8 cellular contexts compared by ENCODE assay signal in genomic region chr16:1645914-1646525, GRCh38. TPM values are rescaled to one million over a fixed set of nuclear protein-coding genes. Genes with fewer than 3 reads are reported as not detected.
DNase-seq lines count a peak whose midpoint lies in the region; ATAC-seq, FAIRE-seq and TF ChIP-seq lines count a peak whose summit lies in the region.

No MANE protein-coding gene starts in this region.

- H3K27me3 ChIP-seq in DOHH2 (ENCODE audit: control insufficient read depth, low read length), result no peaks in the 10 kb centered on the region
- H3K27me3 ChIP-seq in RWPE2 (ENCODE audit: insufficient read depth, poor library complexity, severe bottlenecking), result no peaks in the 10 kb centered on the region
- H3K27me3 ChIP-seq in aorta (ENCODE audit: control insufficient read depth in 1 of 2, insufficient read depth in 2 of 2, low read length in 1 of 2), result no peaks in the 10 kb centered on the region

- peak overlapping the region; percentile 55 for H3K4me3 ChIP-seq in DOHH2 (ENCODE audit: low read length)
- H3K4me3 ChIP-seq in RWPE2 (ENCODE audit: severe bottlenecking), result no peak overlapping the region
- H3K4me3 ChIP-seq in aorta (ENCODE audit: low read length in 2 of 2), result no peak overlapping the region
- H3K4me3 ChIP-seq in kidney (ENCODE audit: low read length in 2 of 2), result no peak overlapping the region

- H4K20me1 ChIP-seq in DOHH2 (ENCODE audit: control insufficient read depth, insufficient read depth, low read depth, low read length), result no peaks in the 10 kb centered on the region

- no peak overlapping the region for H3K9ac ChIP-seq in kidney (ENCODE audit: low read length in 2 of 2)

- peaks cover 69% of the 10 kb centered on the region for H3K4me1 ChIP-seq in DOHH2 (ENCODE audit: control insufficient read depth, low read length)
- peaks cover 9% of the 10 kb centered on the region for H3K4me1 ChIP-seq in RWPE2 (ENCODE audit: insufficient read depth, poor library complexity, severe bottlenecking)
- H3K4me1 ChIP-seq in aorta (ENCODE audit: control insufficient read depth in 1 of 2, insufficient read depth in 2 of 2, low read length in 2 of 2), result no peaks in the 10 kb centered on the region
- no peaks in the 10 kb centered on the region for H3K4me1 ChIP-seq in kidney (ENCODE audit: control insufficient read depth in 1 of 2, insufficient read depth in 1 of 2, low read depth in 1 of 2, low read length in 2 of 2)

- peaks cover 16% of the 10 kb centered on the region for H3F3A ChIP-seq in DOHH2 (ENCODE audit: control insufficient read depth, insufficient read depth)

- intact Hi-C loops in aorta (cut with DNase I), result no loop called here
- intact Hi-C loops in kidney (cut with DNase I), result no loop called here

- DNase-seq in RWPE2 (ENCODE audit: low spot score) (no peak), amniotic epithelial cell (ENCODE audit: low read depth) (peak; percentile 64), aorta (no peak), kidney (no peak), DMS153 (lab: John Stamatoyannopoulos, UW) (no peak)
- DNase-seq in stimulated activated CD4-positive, alpha-beta T cell treated with anti-CD3 and anti-CD28 coated beads, Interleukin-12 subunit alpha, Interleukin-12 subunit beta, amount 100 ng/mL, for 4 hours, result peak; percentile 9

- no peaks in the 10 kb centered on the region for H3K9me3 ChIP-seq in DOHH2 (ENCODE audit: control insufficient read depth, insufficient read depth, low read length)
- no peaks in the 10 kb centered on the region for H3K9me3 ChIP-seq in RWPE2 (ENCODE audit: severe bottlenecking)
- H3K9me3 ChIP-seq in aorta (ENCODE audit: control insufficient read depth, low read length), result no peaks in the 10 kb centered on the region
- no peaks in the 10 kb centered on the region for H3K9me3 ChIP-seq in kidney (ENCODE audit: control insufficient read depth in 1 of 2, low read length in 2 of 2)

- H3K27ac ChIP-seq in DOHH2 (ENCODE audit: low read depth, low read length) (peak overlapping the region; percentile 96), RWPE2 (ENCODE audit: poor library complexity, severe bottlenecking) (no peak overlapping the region), aorta (ENCODE audit: low read depth in 1 of 2, low read length in 2 of 2) (no peak overlapping the region), kidney (ENCODE audit: low read depth in 2 of 2, low read length in 2 of 2) (no peak overlapping the region)

- H3K9me2 ChIP-seq in DOHH2 (replicated peaks; ENCODE audit: control insufficient read depth, low read length), result no peaks in the 10 kb centered on the region

- peaks cover 76% of the 10 kb centered on the region for H3K36me3 ChIP-seq in DOHH2 (ENCODE audit: control insufficient read depth, low read length)
- peaks cover 35% of the 10 kb centered on the region for H3K36me3 ChIP-seq in RWPE2 (ENCODE audit: low read depth)
- H3K36me3 ChIP-seq in aorta (ENCODE audit: control insufficient read depth in 1 of 2, insufficient read depth in 2 of 2, low read length in 1 of 2), result no peaks in the 10 kb centered on the region
- H3K36me3 ChIP-seq in kidney (ENCODE audit: control insufficient read depth in 1 of 2, insufficient read depth in 2 of 2, low read length in 2 of 2), result peaks cover 21 to 33% of the 10 kb centered on the region in 2 donors

- peak overlapping the region; percentile 76 for H3K4me2 ChIP-seq in DOHH2 (ENCODE audit: low read length)

- 83 to 84% methylated on average over 13 of the region's 13 CpGs for WGBS in aorta, 2 donors

- no peak for FAIRE-seq in kidney (lab: Jason Lieb, UNC)

- H3K79me2 ChIP-seq in DOHH2 (ENCODE audit: control insufficient read depth, low read length), result peaks cover 49% of the 10 kb centered on the region

- TF ChIP-seq CTCF in DOHH2 (IDR thresholded peaks at IDR 0.05; ENCODE audit: low read depth, low read length, poor library complexity, severe bottlenecking), result no peak
- no peak for TF ChIP-seq CTCF in RWPE2 (IDR thresholded peaks at IDR 0.05; ENCODE audit: poor library complexity, severe bottlenecking)
- no peak for TF ChIP-seq CTCF in kidney (IDR thresholded peaks at IDR 0.05; ENCODE audit: borderline replicate concordance, extremely low read depth, insufficient read depth)

- ATAC-seq in RWPE2 (ENCODE audit: low read depth) (peak; percentile 77), aorta (ENCODE audit: low FRiP score) (no peak), HG02759 (IDR thresholded peaks at IDR 0.05; ENCODE audit: unreplicated experiment) (no peak)

RNA-seq across cellular contexts. Expression of gene JPT2, which starts 32.1 kb away (rescaled TPM):
- 10 to 100 TPM; 28.3 to 30.8 TPM for total RNA-seq in aorta
- 10 to 100 TPM; 14.2 to 15.7 TPM for polyA plus RNA-seq in aorta
- 89.3 TPM for total RNA-seq in kidney
- polyA plus RNA-seq in kidney (ENCODE audit: insufficient read depth, low read depth, low replicate concordance), result 32.8 TPM

RNA-seq across cellular contexts. Expression of gene CRAMP1, which starts 33.9 kb away (rescaled TPM):
- 10 to 100 TPM; 17.3 to 24.2 TPM for total RNA-seq in aorta
- 10 to 100 TPM in 1 of 2 donors, 1 to 10 TPM in 1; 2.3 to 11.5 TPM for polyA plus RNA-seq in aorta
- total RNA-seq in kidney, result 20.0 TPM
- polyA plus RNA-seq in kidney (ENCODE audit: insufficient read depth, low read depth, low replicate concordance), result 2.9 TPM

RNA-seq across cellular contexts. Expression of gene IFT140, which starts 34.1 kb away (rescaled TPM):
- total RNA-seq in aorta (10 to 100 TPM; 13.5 to 22.4 TPM), kidney (38.0 TPM)
- polyA plus RNA-seq in aorta (10 to 100 TPM in 1 of 2 donors, 1 to 10 TPM in 1; 4.6 to 15.2 TPM), kidney (ENCODE audit: insufficient read depth, low read depth, low replicate concordance) (13.5 TPM)

RNA-seq across cellular contexts. Expression of gene MAPK8IP3, which starts 60.0 kb away (rescaled TPM):
- total RNA-seq in aorta (100 to 1,000 TPM in 1 of 2 donors, 10 to 100 TPM in 1; 69.0 to 122 TPM), kidney (67.7 TPM)
- polyA plus RNA-seq in aorta (10 to 100 TPM; 20.8 to 99.3 TPM), kidney (ENCODE audit: insufficient read depth, low read depth, low replicate concordance) (10.6 TPM)

Comparison
In these comparisons a context has a peak if more than half of its experiments do, and no peak if none do; other contexts are left out.
1. DNase-seq: peak in amniotic epithelial cell (single experiment) and stimulated activated CD4-positive, alpha-beta T cell treated with anti-CD3 and anti-CD28 coated beads, Interleukin-12 subunit alpha, Interleukin-12 subunit beta, amount 100 ng/mL, for 4 hours (single experiment); none in RWPE2 (single experiment), aorta (0 of 2), kidney (single experiment) and DMS153 (single experiment).